In the genomic region with DNA sequence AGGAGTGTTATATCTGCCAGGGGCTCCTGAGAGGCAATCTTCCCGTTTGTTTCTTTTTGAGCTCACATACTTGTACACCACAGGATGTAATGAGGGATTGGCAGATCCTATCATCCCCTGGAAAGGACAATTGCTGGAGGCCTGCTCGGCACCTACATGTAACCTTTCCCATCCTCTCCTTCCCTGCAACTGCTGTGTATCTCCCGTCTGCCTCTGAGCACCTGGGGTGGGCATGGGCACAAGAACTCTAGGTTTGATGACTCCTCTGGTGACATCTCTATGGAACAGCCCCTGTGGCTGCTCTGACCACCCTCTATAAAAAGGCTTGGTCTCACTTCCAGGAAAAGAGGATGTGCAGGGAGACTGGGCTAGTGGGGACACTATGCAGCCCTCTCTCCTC, we compare ENCODE assay signal across 15 cellular contexts. TPM values are rescaled to one million over a fixed set of nuclear protein-coding genes. Genes with fewer than 3 reads are reported as not detected.
DNase-seq lines count a peak whose midpoint lies in the region; ATAC-seq, FAIRE-seq and TF ChIP-seq lines count a peak whose summit lies in the region.
"Had no signal": no experiment of that assay in that cellular context is flagged by ENCODE, and none has a peak within 500 bp of the region (broad histone marks: within the 10 kb centered on the region; RNA-seq: fewer than 3 reads in every experiment).

No MANE protein-coding gene starts in this region.

- no peaks in the 10 kb centered on the region for H3K36me3 ChIP-seq in CD8-positive, alpha-beta T cell (ENCODE audit: insufficient read depth, low read length)
- no peaks in the 10 kb centered on the region for H3K36me3 ChIP-seq in naive thymus-derived CD4-positive, alpha-beta T cell (ENCODE audit: control insufficient read depth in 2 of 3, insufficient read depth in 3 of 3, low read length in 3 of 3)
- no peaks in the 10 kb centered on the region for H3K36me3 ChIP-seq in body of pancreas (replicated peaks in 1 of 2; ENCODE audit: insufficient read depth in 1 of 2, low read depth in 2 of 2)
- H3K36me3 ChIP-seq: thoracic aorta had no signal

- intact Hi-C loops in CD14-positive monocyte (cut with micrococcal nuclease), result no loop called here
- intact Hi-C loops in CD8-positive, alpha-beta T cell (cut with DNase I, micrococcal nuclease), result no loop called here
- intact Hi-C loops in activated T-helper 1 cell treated with anti-CD3 and anti-CD28 coated beads, Interleukin-12 subunit alpha, Interleukin-12 subunit beta, Interleukin-2, Interleukin-4 antibody, amounts not matched to agents 30 ng/mL and 10 ng/mL and 1 ng/mL, durations not matched to agents 14 hours and 24 hours and 36 hours (cut with micrococcal nuclease), result loop anchor here (2.0 kb wide), 1 partner anchor 26 kb away; the partner anchor contains the start of gene SMIM12
- intact Hi-C loops in naive thymus-derived CD4-positive, alpha-beta T cell (cut with micrococcal nuclease), result no loop called here
- intact Hi-C loops in body of pancreas (cut with DNase I), result no loop called here

- FAIRE-seq in H54 (lab: Jason Lieb, UNC), result no peak
- FAIRE-seq: endothelial cell of umbilical vein, TTC549 had no signal

- peaks cover 0 to 3% of the 10 kb centered on the region in 2 donors for H3K36me3 Mint-ChIP-seq in CD14-positive monocyte
- H3K36me3 Mint-ChIP-seq in CD8-positive, alpha-beta T cell, result no peaks in the 10 kb centered on the region
- no peaks in the 10 kb centered on the region for H3K36me3 Mint-ChIP-seq in activated T-helper 1 cell treated with anti-CD3 and anti-CD28 coated beads, Interleukin-12 subunit alpha, Interleukin-12 subunit beta, Interleukin-2, Interleukin-4 antibody, amounts not matched to agents 30 ng/mL and 10 ng/mL and 1 ng/mL, durations not matched to agents 14 hours and 24 hours and 36 hours (ENCODE audit: low read depth)
- H3K36me3 Mint-ChIP-seq in naive thymus-derived CD4-positive, alpha-beta T cell, result peaks cover 0 to 7% (median 0%) of the 10 kb centered on the region in 5 donors

- no peak overlapping the region for H3K27ac ChIP-seq in CD8-positive, alpha-beta T cell (ENCODE audit: low read depth, low read length)
- H3K27ac ChIP-seq in naive thymus-derived CD4-positive, alpha-beta T cell (ENCODE audit: low read depth, low read length), result no peak overlapping the region
- no peak overlapping the region for H3K27ac ChIP-seq in body of pancreas
- H3K27ac ChIP-seq: foreskin keratinocyte, thoracic aorta had no signal

- peaks cover 0 to 12% (median 9%) of the 10 kb centered on the region in 7 donors for H3K9me3 Mint-ChIP-seq in CD14-positive monocyte
- H3K9me3 Mint-ChIP-seq in CD8-positive, alpha-beta T cell, result no peaks in the 10 kb centered on the region
- H3K9me3 Mint-ChIP-seq in activated T-helper 1 cell treated with anti-CD3 and anti-CD28 coated beads, Interleukin-12 subunit alpha, Interleukin-12 subunit beta, Interleukin-2, Interleukin-4 antibody, amounts not matched to agents 30 ng/mL and 10 ng/mL and 1 ng/mL, durations not matched to agents 14 hours and 24 hours and 36 hours, result no peaks in the 10 kb centered on the region
- peaks cover 0 to 8% (median 0%) of the 10 kb centered on the region in 11 donors for H3K9me3 Mint-ChIP-seq in naive thymus-derived CD4-positive, alpha-beta T cell

- H3K4me1 ChIP-seq in CD8-positive, alpha-beta T cell (ENCODE audit: insufficient read depth, low read length), result peaks cover 8% of the 10 kb centered on the region
- no peaks in the 10 kb centered on the region for H3K4me1 ChIP-seq in naive thymus-derived CD4-positive, alpha-beta T cell (ENCODE audit: control insufficient read depth in 2 of 2, insufficient read depth in 2 of 2, low read length in 2 of 2)
- H3K4me1 ChIP-seq in body of pancreas, result peaks cover 12% of the 10 kb centered on the region
- H3K4me1 ChIP-seq: foreskin keratinocyte had no signal

- POLR2A ChIA-PET in CD8-positive, alpha-beta T cell (lab: Charles Lee), result interaction anchor here (1.1 kb wide), 1 partner anchor 18 kb away, joined by 3 read pairs; no protein-coding TSS in a partner anchor
- POLR2A ChIA-PET in naive thymus-derived CD4-positive, alpha-beta T cell (lab: Charles Lee), result no interaction called here

- no peak overlapping the region for H3K27ac Mint-ChIP-seq in CD14-positive monocyte
- H3K27ac Mint-ChIP-seq in CD8-positive, alpha-beta T cell, result no peak overlapping the region
- no peak overlapping the region for H3K27ac Mint-ChIP-seq in activated T-helper 1 cell treated with anti-CD3 and anti-CD28 coated beads, Interleukin-12 subunit alpha, Interleukin-12 subunit beta, Interleukin-2, Interleukin-4 antibody, amounts not matched to agents 30 ng/mL and 10 ng/mL and 1 ng/mL, durations not matched to agents 14 hours and 24 hours and 36 hours
- H3K27ac Mint-ChIP-seq in naive thymus-derived CD4-positive, alpha-beta T cell, result no peak overlapping the region

- TF ChIP-seq CTCF in CD14-positive monocyte (IDR thresholded peaks at IDR 0.05) (no peak), body of pancreas (IDR thresholded peaks at IDR 0.05) (no peak)
- TF ChIP-seq CTCF in CD8-positive, alpha-beta T cell (IDR thresholded peaks at IDR 0.05), result no peak

- H3K27me3 ChIP-seq in CD8-positive, alpha-beta T cell (ENCODE audit: insufficient read depth, low read length), result peaks cover 15% of the 10 kb centered on the region
- H3K27me3 ChIP-seq in naive thymus-derived CD4-positive, alpha-beta T cell (ENCODE audit: control insufficient read depth in 2 of 2, insufficient read depth in 2 of 2, low read length in 2 of 2), result peaks cover 0 to 13% of the 10 kb centered on the region in 2 donors
- H3K27me3 ChIP-seq in body of pancreas, result peaks cover 0 to 12% of the 10 kb centered on the region in 2 donors

- 55 to 62% methylated on average over 3 of the region's 3 CpGs for WGBS in body of pancreas, 2 donors

- H3K4me1 Mint-ChIP-seq in CD14-positive monocyte, result peaks cover 10% of the 10 kb centered on the region
- peaks cover 3% of the 10 kb centered on the region for H3K4me1 Mint-ChIP-seq in CD8-positive, alpha-beta T cell (ENCODE audit: low read depth)
- no peaks in the 10 kb centered on the region for H3K4me1 Mint-ChIP-seq in activated T-helper 1 cell treated with anti-CD3 and anti-CD28 coated beads, Interleukin-12 subunit alpha, Interleukin-12 subunit beta, Interleukin-2, Interleukin-4 antibody, amounts not matched to agents 30 ng/mL and 10 ng/mL and 1 ng/mL, durations not matched to agents 14 hours and 24 hours and 36 hours (ENCODE audit: low read depth)
- peaks cover 0 to 9% (median 6%) of the 10 kb centered on the region in 7 donors for H3K4me1 Mint-ChIP-seq in naive thymus-derived CD4-positive, alpha-beta T cell

- H3K4me3 ChIP-seq in CD8-positive, alpha-beta T cell (ENCODE audit: low read depth, low read length), result no peak overlapping the region
- no peak overlapping the region for H3K4me3 ChIP-seq in naive thymus-derived CD4-positive, alpha-beta T cell (ENCODE audit: low read length)
- H3K4me3 ChIP-seq in body of pancreas, result no peak overlapping the region

- TF ChIP-seq POLR2A in body of pancreas (IDR thresholded peaks at IDR 0.05) (no peak), H54 (IDR thresholded peaks at IDR 0.05; ENCODE audit: low read depth, low read length) (no peak)

- no peak for DNase-seq in CD14-positive monocyte (ENCODE audit: low spot score)
- DNase-seq in CD8-positive, alpha-beta T cell, result peak in 1 of 7 experiments; percentile 38
- DNase-seq in activated T-helper 1 cell treated with anti-CD3 and anti-CD28 coated beads, Interleukin-12 subunit alpha, Interleukin-12 subunit beta, Interleukin-2, Interleukin-4 antibody, amounts not matched to agents 30 ng/mL and 10 ng/mL and 1 ng/mL, durations not matched to agents 14 hours and 24 hours and 36 hours (ENCODE audit: low spot score), result no peak
- DNase-seq in naive thymus-derived CD4-positive, alpha-beta T cell, result no peak
- DNase-seq in body of pancreas, result no peak
- DNase-seq in H54 (ENCODE audit: insufficient read length, low spot score), result no peak
- DNase-seq: EL, foreskin keratinocyte, left ventricle myocardium superior, NCI-H187, OCI-M1 had no signal

- CTCF ChIA-PET in CD8-positive, alpha-beta T cell (lab: Charles Lee), result interaction anchor here (1.5 to 1.6 kb wide), 2 partner anchors 13 to 32 kb away, joined by 3 to 9 read pairs; no protein-coding TSS in a partner anchor
- CTCF ChIA-PET in naive thymus-derived CD4-positive, alpha-beta T cell (lab: Charles Lee), result no interaction called here

- H3K9me3 ChIP-seq in CD8-positive, alpha-beta T cell (ENCODE audit: low read length), result no peaks in the 10 kb centered on the region
- no peaks in the 10 kb centered on the region for H3K9me3 ChIP-seq in naive thymus-derived CD4-positive, alpha-beta T cell (ENCODE audit: control insufficient read depth in 2 of 3, low read length in 3 of 3)
- peaks cover 0 to 2% (median 0%) of the 10 kb centered on the region in 3 donors for H3K9me3 ChIP-seq in body of pancreas
- H3K9me3 ChIP-seq: thoracic aorta had no signal

- H3K27me3 Mint-ChIP-seq in CD14-positive monocyte (ENCODE audit: low read depth in 3 of 3), result peaks cover 58 to 80% (median 72%) of the 10 kb centered on the region in 3 donors
- peaks cover 43% of the 10 kb centered on the region for H3K27me3 Mint-ChIP-seq in CD8-positive, alpha-beta T cell (ENCODE audit: low read depth)
- peaks cover 49% of the 10 kb centered on the region for H3K27me3 Mint-ChIP-seq in activated T-helper 1 cell treated with anti-CD3 and anti-CD28 coated beads, Interleukin-12 subunit alpha, Interleukin-12 subunit beta, Interleukin-2, Interleukin-4 antibody, amounts not matched to agents 30 ng/mL and 10 ng/mL and 1 ng/mL, durations not matched to agents 14 hours and 24 hours and 36 hours (ENCODE audit: insufficient read depth)
- H3K27me3 Mint-ChIP-seq in naive thymus-derived CD4-positive, alpha-beta T cell, result peaks cover 53 to 67% (median 60%) of the 10 kb centered on the region in 5 donors

- ATAC-seq in CD8-positive, alpha-beta T cell, result no peak
- no peak for ATAC-seq in naive thymus-derived CD4-positive, alpha-beta T cell
- ATAC-seq in body of pancreas (no peak), HG02840 (IDR thresholded peaks at IDR 0.05; ENCODE audit: low FRiP score, unreplicated experiment) (no peak)

- H3K4me3 Mint-ChIP-seq in CD14-positive monocyte, result peak overlapping the region; percentile 43 to 81
- peak overlapping the region; percentile 70 for H3K4me3 Mint-ChIP-seq in CD8-positive, alpha-beta T cell
- H3K4me3 Mint-ChIP-seq in activated T-helper 1 cell treated with anti-CD3 and anti-CD28 coated beads, Interleukin-12 subunit alpha, Interleukin-12 subunit beta, Interleukin-2, Interleukin-4 antibody, amounts not matched to agents 30 ng/mL and 10 ng/mL and 1 ng/mL, durations not matched to agents 14 hours and 24 hours and 36 hours, result peak overlapping the region; percentile 71
- H3K4me3 Mint-ChIP-seq in naive thymus-derived CD4-positive, alpha-beta T cell, result peak overlapping the region; percentile 6 to 74 (median 70)

RNA-seq across cellular contexts. Expression of gene SMIM12, which starts 25.0 kb away (rescaled TPM):
- polyA plus RNA-seq in CD14-positive monocyte, result 100 to 1,000 TPM in 1 of 2 donors, 10 to 100 TPM in 1; 93.7 to 121 TPM
- total RNA-seq in CD8-positive, alpha-beta T cell, result 10 to 100 TPM; 46.6 to 48.7 TPM
- total RNA-seq in activated T-helper 1 cell treated with anti-CD3 and anti-CD28 coated beads, Interleukin-12 subunit alpha, Interleukin-12 subunit beta, Interleukin-2, Interleukin-4 antibody, amounts not matched to agents 30 ng/mL and 10 ng/mL and 1 ng/mL, durations not matched to agents 14 hours and 24 hours and 36 hours, result 62.4 and 66.2 TPM in 2 replicates
- total RNA-seq in naive thymus-derived CD4-positive, alpha-beta T cell, result 10 to 100 TPM; 29.1 to 46.4 (median 38.2) TPM
- polyA plus RNA-seq in naive thymus-derived CD4-positive, alpha-beta T cell, result 10 to 100 TPM; 60.9 to 74.3 TPM
- 10 to 100 TPM in 1 of 2 donors, 1 to 10 TPM in 1; 7.8 to 22.1 TPM for total RNA-seq in body of pancreas

RNA-seq across cellular contexts. Expression of gene DLGAP3, which starts 44.9 kb away (rescaled TPM):
- under 1 TPM; 0.10 to 0.16 TPM for polyA plus RNA-seq in CD14-positive monocyte
- total RNA-seq in CD8-positive, alpha-beta T cell, result under 1 TPM; 0.44 to 0.76 TPM
- total RNA-seq in activated T-helper 1 cell treated with anti-CD3 and anti-CD28 coated beads, Interleukin-12 subunit alpha, Interleukin-12 subunit beta, Interleukin-2, Interleukin-4 antibody, amounts not matched to agents 30 ng/mL and 10 ng/mL and 1 ng/mL, durations not matched to agents 14 hours and 24 hours and 36 hours, result 0.65 and 0.93 TPM in 2 replicates
- total RNA-seq in naive thymus-derived CD4-positive, alpha-beta T cell, result 1 to 10 TPM in 4 of 5 experiments, under 1 TPM in 1; 0.29 to 1.4 (median 1.2) TPM
- polyA plus RNA-seq in naive thymus-derived CD4-positive, alpha-beta T cell, result under 1 TPM in 1 of 2 donors, not detected in 1; 0.13 TPM
- 1 to 10 TPM in 1 of 2 donors, under 1 TPM in 1; 0.52 to 2.3 TPM for total RNA-seq in body of pancreas
- total RNA-seq: foreskin keratinocyte had no signal
